Comparison of ENCODE assay signal across 8 cellular contexts in the genomic region with DNA sequence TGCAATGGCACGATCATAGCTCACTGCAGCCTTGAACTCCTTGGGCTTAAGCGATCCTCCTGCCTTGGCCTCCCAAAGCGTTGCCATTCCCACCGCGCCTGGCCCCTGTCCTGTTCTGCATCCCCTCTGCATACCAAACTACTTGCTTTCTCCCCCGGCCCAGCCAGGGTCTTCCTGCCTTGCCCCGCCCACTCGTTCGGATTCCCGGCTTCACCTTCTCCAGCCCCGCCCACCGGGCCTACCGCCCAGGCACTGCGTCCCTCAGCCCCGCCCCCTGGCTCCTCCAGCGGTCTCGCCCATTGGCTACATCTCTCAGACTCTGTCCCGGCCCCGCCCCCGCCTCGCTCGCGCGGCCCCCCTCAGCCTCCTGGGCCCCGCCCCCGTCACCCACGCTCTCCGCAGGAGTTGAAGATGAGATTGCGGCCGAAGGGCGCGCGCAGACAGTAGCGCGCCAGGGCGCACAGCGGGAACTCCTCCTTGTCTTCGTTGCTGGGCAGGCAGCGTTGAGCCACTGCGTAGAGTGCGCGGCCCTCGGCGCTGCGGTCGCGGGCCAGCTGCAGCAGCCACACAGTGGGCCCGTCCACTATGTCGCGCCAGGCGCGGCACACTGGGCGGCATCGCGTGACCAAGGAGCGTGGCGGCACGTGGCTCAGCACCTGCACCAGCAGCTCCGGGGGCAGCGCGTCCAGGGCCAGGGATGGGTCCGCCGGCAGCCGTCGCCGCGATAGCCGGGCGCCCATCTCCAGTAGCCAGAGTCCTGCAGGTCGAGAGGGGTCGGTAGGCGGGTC.
DNase-seq lines count a peak whose midpoint lies in the region; ATAC-seq and TF ChIP-seq lines count a peak whose summit lies in the region.

No MANE protein-coding gene starts in this region.

- TF ChIP-seq POLR2A in erythroblast (IDR thresholded peaks at IDR 0.05; ENCODE audit: low read length), result no peak

- ATAC-seq in HG03175 (IDR thresholded peaks at IDR 0.05; ENCODE audit: unreplicated experiment), result no peak

- DNase-seq in GM03348 (ENCODE audit: low spot score), result peak; percentile 55
- peak; percentile 99 for DNase-seq in NCI-H345 (lab: John Stamatoyannopoulos, UW)
- DNase-seq in activated T-cell treated with anti-CD3 and anti-CD28 coated beads for 48 hours (ENCODE audit: low read depth), result peak; percentile 87
- DNase-seq in erythroblast (lab: John Stamatoyannopoulos, UW), result peak; percentile 70 to 76
- peak; percentile 59 for DNase-seq in middle frontal gyrus (ENCODE audit: extremely low spot score, low spot score)
- DNase-seq in stimulated activated CD8-positive, alpha-beta memory T cell treated with anti-CD3 and anti-CD28 coated beads, Interleukin-15, amount 100 ng/mL, for 1 hour (ENCODE audit: low read depth), result peak; percentile 61
- no peak for DNase-seq in 8988T
